ENCODE assay signal across 8 cellular contexts in the genomic region with DNA sequence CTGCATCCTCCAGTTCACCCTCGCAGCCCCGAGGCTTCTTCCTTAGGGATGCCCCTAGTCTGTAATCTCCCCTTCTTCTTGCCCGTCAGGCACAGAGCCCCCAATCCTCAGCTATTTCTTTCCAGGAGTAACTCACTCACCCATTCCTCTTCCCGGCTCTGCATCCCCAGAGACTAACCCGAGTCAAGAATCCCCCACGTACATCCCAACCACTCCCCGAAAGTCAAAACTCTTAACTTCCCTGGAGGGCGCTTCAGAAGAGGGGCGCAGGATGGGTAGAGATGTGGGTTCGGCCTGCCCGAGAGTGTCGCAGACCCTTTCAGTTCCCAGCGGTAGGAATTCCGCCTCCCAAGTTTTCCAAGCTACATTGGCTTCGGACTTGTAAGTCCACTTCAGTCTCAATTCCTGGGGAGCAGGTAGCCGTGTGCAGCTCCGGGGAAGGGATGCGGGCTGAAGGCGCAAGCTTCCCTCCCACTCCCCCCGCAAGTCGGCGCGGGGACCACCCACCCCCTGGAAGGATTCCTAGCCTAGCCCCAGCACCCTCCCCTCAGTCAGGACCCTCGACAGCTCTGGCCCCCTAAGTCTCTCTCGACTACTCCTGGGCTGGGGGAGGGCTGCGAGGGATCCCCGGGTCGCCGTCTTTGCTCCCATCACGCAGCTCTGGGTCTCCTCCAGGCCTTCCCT. TPM values are rescaled to one million over a fixed set of nuclear protein-coding genes. Genes with fewer than 3 reads are reported as not detected.
DNase-seq lines count a peak whose midpoint lies in the region; ATAC-seq and TF ChIP-seq lines count a peak whose summit lies in the region.

No MANE protein-coding gene starts in this region.

- peaks cover 44 to 58% of the 10 kb centered on the region in 2 experiments for H3K4me1 ChIP-seq in HCT116 (ENCODE audit: control insufficient read depth in 1 of 2, insufficient read depth in 2 of 2, low read length in 2 of 2)
- H3K4me1 ChIP-seq in SK-N-SH (ENCODE audit: control insufficient read depth in 1 of 2, insufficient read depth in 2 of 2, low read depth in 1 of 2, low read length in 1 of 2): peaks cover 6 to 21% of the 10 kb centered on the region in 2 experiments; a peak in 2 of 4 replicates
- peaks cover 0 to 38% (median 16%) of the 10 kb centered on the region in 3 donors for H3K4me1 ChIP-seq in gastroesophageal sphincter

- DNase-seq in HCT116 (ENCODE audit: low read depth, low spot score): no peak
- DNase-seq in SK-N-SH: peak; percentile 47
- DNase-seq in retinal pigment epithelial cell (ENCODE audit: low read depth): no peak
- no peak for DNase-seq in stimulated activated CD4-positive, alpha-beta T cell treated with anti-CD3 and anti-CD28 coated beads, Interleukin-15, amount 100 ng/mL, for 24 hours
- DNase-seq in Ammon's horn (ENCODE audit: low spot score): no peak
- no peak for DNase-seq in 8988T

- H3K9me2 ChIP-seq in HCT116 (ENCODE audit: insufficient read depth) (no peaks in the 10 kb centered on the region), SK-N-SH (no peaks in the 10 kb centered on the region)

- no peak overlapping the region for H2AFZ ChIP-seq in HCT116 (ENCODE audit: low read depth, low read length, poor library complexity, severe bottlenecking)
- H2AFZ ChIP-seq in SK-N-SH (ENCODE audit: low read depth): peak overlapping the region; percentile 67; the same call in 1 of the 2 replicates

- RAD21 ChIA-PET in HCT116 (lab: Charles Lee; ENCODE audit: low non-redundant PET in 1 of 2, low total read pairs in 2 of 2, uncharacterized antibody in 2 of 2, unreplicated experiment in 2 of 2): interaction anchor here (0.6 to 3.1 kb wide), 15 partner anchors 18 to 1630 kb away, joined by 3 to 24 read pairs (median 7); no protein-coding TSS in a partner anchor

- H4K20me1 ChIP-seq in HCT116 (ENCODE audit: insufficient read depth) (peaks cover 15% of the 10 kb centered on the region; the same call in 1 of the 2 replicates), SK-N-SH (ENCODE audit: insufficient read depth) (peaks cover 39% of the 10 kb centered on the region)

- peaks cover 7% of the 10 kb centered on the region for H3F3A ChIP-seq in SK-N-SH (replicated peaks; ENCODE audit: insufficient read depth)

- peak; percentile 15 for ATAC-seq in HCT116
- ATAC-seq in gastroesophageal sphincter: peak; percentile 2
- no peak for ATAC-seq in GM18502 (IDR thresholded peaks at IDR 0.05; ENCODE audit: poor library complexity, unreplicated experiment)

- 0 out of 4 replicates have a peak, but pooled peaks cover 0 to 5% of the 10 kb centered on the region in 2 experiments for H3K36me3 ChIP-seq in HCT116 (ENCODE audit: control insufficient read depth in 1 of 2, insufficient read depth in 2 of 2, low read length in 2 of 2)
- H3K36me3 ChIP-seq in SK-N-SH (replicated peaks in 1 of 2; ENCODE audit: control insufficient read depth in 1 of 2, insufficient read depth in 2 of 2, low read length in 1 of 2): peaks cover 0 to 5% of the 10 kb centered on the region in 2 experiments
- no peaks in the 10 kb centered on the region for H3K36me3 ChIP-seq in gastroesophageal sphincter

- under 1% methylated on average over 22 of the region's 30 CpGs for WGBS in SK-N-SH (ENCODE audit: low lambda C conversion rate)
- WGBS in gastroesophageal sphincter (ENCODE audit: low coverage in 1 of 2), 2 donors: 0 to 3% methylated on average over 3 to 4 of the region's 30 CpGs

- peak overlapping the region; percentile 86 for H3K27ac ChIP-seq in HCT116 (ENCODE audit: low read depth, low read length)
- H3K27ac ChIP-seq in SK-N-SH (ENCODE audit: low read depth in 2 of 2, low read length in 1 of 2): peak overlapping the region; percentile 16 to 73; a peak in 3 of 4 replicates
- H3K27ac ChIP-seq in gastroesophageal sphincter: no peak overlapping the region

- peak overlapping the region; percentile 91 for H3K4me2 ChIP-seq in HCT116 (ENCODE audit: low read length)
- peak overlapping the region; percentile 92 for H3K4me2 ChIP-seq in SK-N-SH

- intact Hi-C loops in HCT116 (cut with micrococcal nuclease): loop anchor here (1.0 to 10.0 kb wide), 9 partner anchors 643 to 1735 kb away; no protein-coding TSS in a partner anchor

- POLR2A ChIA-PET in HCT116 (lab: Charles Lee): interaction anchor here (0.8 to 2.5 kb wide), 6 partner anchors 235 to 1460 kb away, joined by 3 to 9 read pairs (median 3); no protein-coding TSS in a partner anchor
- POLR2A ChIA-PET in SK-N-SH (lab: Yijun Ruan, JAX): interaction anchor here (1.0 to 1.2 kb wide), 2 partner anchors 18 to 20 kb away, joined by 4 read pairs; no protein-coding TSS in a partner anchor

- peak overlapping the region; percentile 77 for H3K9ac ChIP-seq in HCT116 (ENCODE audit: low read length)
- peak overlapping the region; percentile 89 for H3K9ac ChIP-seq in SK-N-SH

- TF ChIP-seq EP300 in SK-N-SH (IDR thresholded peaks at IDR 0.05; ENCODE audit: borderline replicate concordance in 1 of 2, low read depth in 1 of 2, low read length in 1 of 2) (no peak), gastroesophageal sphincter (IDR thresholded peaks at IDR 0.05) (no peak)

- TF ChIP-seq CTCF in HCT116 (IDR thresholded peaks at IDR 0.05 in 2 of 3, conservative IDR thresholded peaks at IDR 0.05 in 1 of 3; ENCODE audit: borderline replicate concordance in 1 of 3, insufficient read depth in 1 of 3, low read depth in 2 of 3, low read length in 2 of 3) (no peak; a peak in 1 of 6 replicates), SK-N-SH (IDR thresholded peaks at IDR 0.05) (no peak), gastroesophageal sphincter (IDR thresholded peaks at IDR 0.05) (no peak), retinal pigment epithelial cell (conservative IDR thresholded peaks at IDR 0.05; ENCODE audit: low read depth, low read length) (peak; percentile 3)

- H3K27me3 ChIP-seq in HCT116 (ENCODE audit: insufficient read depth, low read length): no peaks in the 10 kb centered on the region
- H3K27me3 ChIP-seq in SK-N-SH (ENCODE audit: insufficient read depth): no peaks in the 10 kb centered on the region
- H3K27me3 ChIP-seq in gastroesophageal sphincter: peaks cover 79% of the 10 kb centered on the region

- no peak for TF ChIP-seq POLR2A in HCT116 (IDR thresholded peaks at IDR 0.05; ENCODE audit: borderline replicate concordance, extremely low read depth, insufficient read depth, insufficient read length)
- TF ChIP-seq POLR2A in gastroesophageal sphincter (IDR thresholded peaks at IDR 0.05): no peak

- TF ChIP-seq RAD21 in HCT116 (IDR thresholded peaks at IDR 0.05; ENCODE audit: low read depth) (no peak), SK-N-SH (IDR thresholded peaks at IDR 0.05; ENCODE audit: low read length) (no peak)

- H3K4me3 ChIP-seq in HCT116 (replicated peaks in 1 of 2; ENCODE audit: low read depth in 1 of 2, low read length in 2 of 2): peak overlapping the region; percentile 69 to 86
- peak overlapping the region; percentile 84 to 92 for H3K4me3 ChIP-seq in SK-N-SH (ENCODE audit: low read depth in 2 of 2, low read length in 1 of 2)
- H3K4me3 ChIP-seq in gastroesophageal sphincter: peak overlapping the region in 1 of 2 donors; percentile 57
- peak overlapping the region; percentile 97 for H3K4me3 ChIP-seq in retinal pigment epithelial cell (ENCODE audit: low read length)

- no TSS peak for BruUV-seq in HCT116 (replicated peaks; lab: Mats Ljungman, UMichigan)

- H3K9me3 ChIP-seq in HCT116 (ENCODE audit: control insufficient read depth in 1 of 2, insufficient read depth in 1 of 2, low read depth in 1 of 2, low read length in 2 of 2): no peaks in the 10 kb centered on the region
- no peaks in the 10 kb centered on the region for H3K9me3 ChIP-seq in SK-N-SH
- no peaks in the 10 kb centered on the region for H3K9me3 ChIP-seq in gastroesophageal sphincter

- CTCF ChIA-PET in HCT116 (lab: Charles Lee) (interaction anchor here (0.6 to 5.0 kb wide), 18 partner anchors 10 to 1635 kb away, joined by 3 to 69 read pairs (median 7); no protein-coding TSS in a partner anchor), SK-N-SH (lab: Yijun Ruan, JAX) (interaction anchor here (0.6 to 9.2 kb wide), 53 partner anchors 10 to 1630 kb away, joined by 3 to 243 read pairs (median 4); a partner anchor contains a TSS)

- H3K79me2 ChIP-seq in HCT116 (ENCODE audit: insufficient read depth, low read length): peaks cover 69% of the 10 kb centered on the region
- peaks cover 61% of the 10 kb centered on the region for H3K79me2 ChIP-seq in SK-N-SH (ENCODE audit: insufficient read depth)

TF ChIP-seq in HCT116, 20 proteins besides CTCF, POLR2A, EP300 and RAD21 (continues in another document):
- no peak for TF ChIP-seq ZNF274 (IDR thresholded peaks at IDR 0.05; ENCODE audit: low read depth, low read length)
- TF ChIP-seq POLR2AphosphoS5 (IDR thresholded peaks at IDR 0.05; ENCODE audit: low read depth, low read length): no peak
- no peak for TF ChIP-seq EZH2 (IDR thresholded peaks at IDR 0.05)

TF ChIP-seq in SK-N-SH, 30 proteins besides CTCF, POLR2A, EP300 and RAD21 (continues in another document):
- no peak for TF ChIP-seq SIN3A (IDR thresholded peaks at IDR 0.05; ENCODE audit: borderline replicate concordance, low read depth, low read length)

RNA-seq across cellular contexts. Expression of a gene that starts 0.9 kb away (rescaled TPM):
- total RNA-seq in HCT116 (2021; ENCODE audit: unreplicated experiment): 22.0 TPM
- 3.9 and 5.0 TPM in 2 replicates for polyA plus RNA-seq in HCT116 (2012)
- 21.3 and 24.4 TPM in 2 replicates for polyA plus RNA-seq in SK-N-SH (2012; rRNA removed)
- polyA plus RNA-seq in SK-N-SH (2012; cell fraction: cytosol; rRNA removed): 23.2 and 25.5 TPM in 2 replicates
- 23.9 and 29.7 TPM in 2 replicates for polyA plus RNA-seq in SK-N-SH (2012; cell fraction: nucleus; rRNA removed)
- under 1 TPM in 3 of 4 donors, not detected in 1; 0.31 to 0.62 (median 0.37) TPM for total RNA-seq in gastroesophageal sphincter

Comparison
In these comparisons a context has a peak if more than half of its experiments do, and no peak if none do; other contexts are left out.
1. H3K27ac ChIP-seq: peak in HCT116 (single experiment) and SK-N-SH (2 of 2); none in gastroesophageal sphincter (0 of 4).
2. RNA of a gene that starts 0.9 kb away (total RNA-seq): 22.0 TPM in HCT116 (single experiment); 0.31 to 0.62 TPM in gastroesophageal sphincter; every median in the first group is over 10 times any median in the second.